1 cellular context compared by ENCODE assay signal in genomic region chr11:20088368-20089260, GRCh38.
A peak's percentile ranks its signal among the peaks of the same experiment; 100 is the strongest.
TF ChIP-seq lines count a peak whose summit lies in the region.

No MANE protein-coding gene starts in this region.

TF ChIP-seq in K562, 482 proteins besides CTCF, POLR2A, EP300 and RAD21 (continued from another document):
- TF ChIP-seq ZHX1 (conservative IDR thresholded peaks at IDR 0.05; ENCODE audit: low read length), result no peak
- TF ChIP-seq ID3 (CRISPR knock-in tag; IDR thresholded peaks at IDR 0.05), result no peak
- TF ChIP-seq ID3 (tag; IDR thresholded peaks at IDR 0.05), result no peak
- peak; percentile 72 for TF ChIP-seq ZNF384 (IDR thresholded peaks at IDR 0.05; ENCODE audit: low read depth, low read length)
- TF ChIP-seq CHAMP1 (IDR thresholded peaks at IDR 0.05), result no peak
- no peak for TF ChIP-seq ZNF232 (CRISPR knock-in tag; IDR thresholded peaks at IDR 0.05)
- no peak for TF ChIP-seq ZNF551 (CRISPR knock-in tag; IDR thresholded peaks at IDR 0.05)
- 0 out of 4 replicates have a peak, but pooled peaks of 1 of the 2 experiments have one; percentile 20 for TF ChIP-seq HDAC1 (IDR thresholded peaks at IDR 0.05)
- no peak for TF ChIP-seq ZBTB17 (CRISPR knock-in tag; IDR thresholded peaks at IDR 0.05)
- TF ChIP-seq TFAP4 (CRISPR knock-in tag; IDR thresholded peaks at IDR 0.05; ENCODE audit: borderline replicate concordance), result no peak
- TF ChIP-seq ZC3H8 (IDR thresholded peaks at IDR 0.05), result no peak
